In the genomic region with DNA sequence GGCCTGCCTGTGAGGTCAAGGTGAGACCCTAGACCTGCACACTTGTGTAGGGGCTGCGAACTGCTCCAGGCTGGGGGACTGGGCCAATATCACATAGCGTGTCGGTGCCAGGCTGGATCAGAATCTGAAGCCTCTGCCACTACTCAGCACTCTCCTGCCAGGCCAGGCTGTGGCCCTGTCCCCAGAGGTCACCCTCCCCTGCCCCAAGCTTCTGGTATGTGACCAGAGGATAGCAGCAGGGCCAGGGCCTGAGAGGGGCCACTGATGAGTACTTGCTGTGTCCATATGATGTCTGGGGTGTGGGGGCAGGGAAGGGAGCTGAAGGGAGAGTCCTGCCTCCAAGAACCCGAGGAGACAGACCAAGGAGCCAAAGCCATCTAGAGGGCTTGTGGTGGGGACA, we compare ENCODE assay signal across 21 cellular contexts.
"Had no signal": no experiment of that assay in that cellular context is flagged by ENCODE, and none has a peak within 500 bp of the region (broad histone marks: within the 10 kb centered on the region; RNA-seq: fewer than 3 reads in every experiment).

No MANE protein-coding gene starts in this region.

- H3K4me3 Mint-ChIP-seq: activated CD8-positive, alpha-beta T cell treated with anti-CD3 and anti-CD28 coated beads for 36 hours; activated naive CD4-positive, alpha-beta T cell treated with anti-CD3 and anti-CD28 coated beads, Interleukin-2, amount 50 U/mL, for 24 hours; activated T-cell treated with anti-CD3 and anti-CD28 coated beads, Interleukin-2, amount 50 U/mL, for 72 hours had no signal

- H3K36me3 Mint-ChIP-seq: activated naive CD4-positive, alpha-beta T cell treated with anti-CD3 and anti-CD28 coated beads, Interleukin-2, amount 50 U/mL, for 24 hours had no signal

- H3K27ac Mint-ChIP-seq: activated CD8-positive, alpha-beta T cell treated with anti-CD3 and anti-CD28 coated beads for 36 hours; activated naive CD4-positive, alpha-beta T cell treated with anti-CD3 and anti-CD28 coated beads, Interleukin-2, amount 50 U/mL, for 24 hours; activated T-cell treated with anti-CD3 and anti-CD28 coated beads, Interleukin-2, amount 50 U/mL, for 72 hours; activated T-helper 2 cell treated with anti-CD3 and anti-CD28 coated beads, Interferon-gamma antibody, Interleukin-2, Interleukin-4, amounts not matched to agents 10 μg/mL and 5 μg/mL and 100 μg/mL, durations not matched to agents 14 hours and 24 hours and 36 hours had no signal

- DNase-seq: activated CD4-positive, alpha-beta T cell treated with anti-CD3 and anti-CD28 coated beads for 4 hours; activated CD8-positive, alpha-beta memory T cell treated with anti-CD3 and anti-CD28 coated beads, Interleukin-2, amount 50 U/mL, for 4 hours; activated CD8-positive, alpha-beta T cell treated with anti-CD3 and anti-CD28 coated beads for 36 hours; activated gamma-delta T cell treated with Interleukin-2 at 50 U/mL for 16 hours; activated T-cell treated with anti-CD3 and anti-CD28 coated beads, Interleukin-2, amount 50 U/mL, for 72 hours; aorta; NCI-H1092; NCI-H1417; NCI-H2029; NCI-H2107; NCI-H2171 treated with DMSO at 0.1 percent for 48 hours; NCI-H510A treated with DMSO at 0.1 percent for 48 hours; NCI-H69; NK-92 treated with Interleukin-12 subunit alpha and Interleukin-12 subunit beta, amount 100 ng/mL, for 24 hours; OCI-M1; RPMI8226; T-helper 1 cell had no signal

- H3K9me3 Mint-ChIP-seq: activated CD8-positive, alpha-beta T cell treated with anti-CD3 and anti-CD28 coated beads for 36 hours; activated naive CD4-positive, alpha-beta T cell treated with anti-CD3 and anti-CD28 coated beads, Interleukin-2, amount 50 U/mL, for 24 hours; activated T-cell treated with anti-CD3 and anti-CD28 coated beads, Interleukin-2, amount 50 U/mL, for 72 hours; activated T-helper 2 cell treated with anti-CD3 and anti-CD28 coated beads, Interferon-gamma antibody, Interleukin-2, Interleukin-4, amounts not matched to agents 10 μg/mL and 5 μg/mL and 100 μg/mL, durations not matched to agents 14 hours and 24 hours and 36 hours had no signal

- ATAC-seq: activated CD4-positive, CD25-positive, alpha-beta regulatory T cell treated with anti-CD3 and anti-CD28 coated beads, Interleukin-2, amount 50 U/mL, for 24 hours; activated CD8-positive, alpha-beta T cell treated with anti-CD3 and anti-CD28 coated beads for 36 hours; activated T-cell treated with anti-CD3 and anti-CD28 coated beads, Interleukin-2, amount 50 U/mL, for 72 hours; Right ventricle myocardium inferior had no signal

- H3K27me3 Mint-ChIP-seq: activated CD8-positive, alpha-beta T cell treated with anti-CD3 and anti-CD28 coated beads for 36 hours; activated naive CD4-positive, alpha-beta T cell treated with anti-CD3 and anti-CD28 coated beads, Interleukin-2, amount 50 U/mL, for 24 hours had no signal

- H3K4me1 Mint-ChIP-seq: activated naive CD4-positive, alpha-beta T cell treated with anti-CD3 and anti-CD28 coated beads, Interleukin-2, amount 50 U/mL, for 24 hours had no signal
